ENCODE assay signal across 15 cellular contexts in the genomic region with DNA sequence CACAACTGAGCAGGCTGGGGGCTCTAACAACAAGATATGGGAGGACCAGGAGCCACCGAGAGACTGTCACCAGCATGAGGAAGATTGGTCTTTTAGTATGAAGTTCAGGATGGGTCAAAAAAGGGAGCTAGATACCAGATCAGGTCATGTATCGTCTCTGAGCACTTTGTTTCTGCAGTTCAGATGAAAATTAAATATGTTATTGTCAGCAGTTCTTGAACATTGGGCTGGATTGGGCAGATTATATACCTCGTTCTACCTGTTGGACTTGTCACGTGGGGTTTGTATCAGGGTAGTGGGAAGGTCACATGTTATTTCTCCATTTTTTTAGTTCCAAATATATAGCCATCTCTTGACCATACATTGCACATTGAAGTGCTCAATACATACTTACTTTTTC.
"Had no signal": no experiment of that assay in that cellular context is flagged by ENCODE, and none has a peak within 500 bp of the region (broad histone marks: within the 10 kb centered on the region; RNA-seq: fewer than 3 reads in every experiment).

No MANE protein-coding gene starts in this region.

- H3K4me3 ChIP-seq: breast epithelium, smooth muscle cell, testis had no signal

- H3K4me3 Mint-ChIP-seq: endodermal cell; immature natural killer cell; naive thymus-derived CD8-positive, alpha-beta T cell had no signal

- H3K9me3 Mint-ChIP-seq: endodermal cell; immature natural killer cell; naive thymus-derived CD8-positive, alpha-beta T cell had no signal

- DNase-seq: activated CD4-positive, alpha-beta T cell treated with anti-CD3 and anti-CD28 coated beads for 1 hour; activated naive CD4-positive, alpha-beta T cell; activated T-cell treated with anti-CD3 and anti-CD28 coated beads, Interleukin-2, amount 50 U/mL, for 1 hour; amygdala; endodermal cell; erythroblast; immature natural killer cell; naive thymus-derived CD8-positive, alpha-beta T cell; right cardiac atrium; stimulated activated naive CD4-positive, alpha-beta T cell; T1000; testis had no signal

- H3K27me3 Mint-ChIP-seq: naive thymus-derived CD8-positive, alpha-beta T cell had no signal

- H3K27me3 ChIP-seq: breast epithelium, neutrophil, testis had no signal

- H3K9me3 ChIP-seq: breast epithelium, neutrophil, testis had no signal

- H3K36me3 ChIP-seq: breast epithelium, neutrophil had no signal

- H3K4me1 Mint-ChIP-seq: immature natural killer cell had no signal

- H3K4me2 ChIP-seq: smooth muscle cell had no signal

- H3K27ac Mint-ChIP-seq: endodermal cell, immature natural killer cell had no signal

- H3K27ac ChIP-seq: breast epithelium, neutrophil, testis had no signal

- ATAC-seq: naive thymus-derived CD8-positive, alpha-beta T cell; right cardiac atrium had no signal
